8 cellular contexts compared by ENCODE assay signal in the genomic region with DNA sequence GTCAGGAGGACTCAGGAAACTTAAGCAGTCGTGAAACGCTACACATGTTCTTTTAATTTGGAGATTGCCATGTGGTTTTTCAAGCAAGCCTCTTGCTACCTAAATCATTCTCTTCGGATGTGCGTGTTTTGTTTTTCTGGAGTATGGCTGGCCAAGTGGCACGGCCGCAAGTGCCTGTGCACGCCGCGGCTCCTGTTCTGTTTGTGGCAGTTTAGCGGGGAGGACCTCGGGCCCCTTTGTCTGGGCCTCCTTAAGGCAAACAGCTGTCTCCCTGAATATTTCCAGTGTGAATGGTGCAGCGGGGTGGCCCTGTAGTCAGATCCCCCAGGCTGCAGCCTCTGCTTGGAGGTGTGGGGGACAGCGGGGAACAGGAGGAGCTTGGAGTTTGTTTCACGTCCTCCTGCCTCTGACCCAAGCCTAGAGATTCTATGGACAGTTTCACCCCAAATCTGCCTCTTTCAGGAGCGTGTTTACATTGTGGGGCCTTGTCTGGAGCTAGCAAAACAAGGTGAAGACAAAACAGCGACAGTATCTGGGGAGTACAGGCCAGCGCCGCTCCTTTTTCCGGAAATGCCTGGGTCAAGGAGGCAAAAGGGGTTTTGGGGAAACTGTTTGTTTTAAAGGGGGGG. TPM values are rescaled to one million over a fixed set of nuclear protein-coding genes. Genes with fewer than 3 reads are reported as not detected.
A peak's percentile ranks its signal among the peaks of the same experiment; 100 is the strongest.
DNase-seq lines count a peak whose midpoint lies in the region; ATAC-seq and TF ChIP-seq lines count a peak whose summit lies in the region.

No MANE protein-coding gene starts in this region.

- H3K9me3 ChIP-seq in cardiac muscle cell (ENCODE audit: low read depth) (no peaks in the 10 kb centered on the region), WERI-Rb-1 (ENCODE audit: severe bottlenecking) (no peaks in the 10 kb centered on the region), gastroesophageal sphincter (no peaks in the 10 kb centered on the region)

- H3K36me3 ChIP-seq in cardiac muscle cell (no peaks in the 10 kb centered on the region), WERI-Rb-1 (no peaks in the 10 kb centered on the region), gastroesophageal sphincter (no peaks in the 10 kb centered on the region)

- DNase-seq in cardiac muscle cell (ENCODE audit: low read depth in 1 of 2, low spot score in 1 of 2) (peak; percentile 33 to 49), Right ventricle myocardium inferior (ENCODE audit: missing footprints) (no peak), WERI-Rb-1 (no peak), sciatic nerve (ENCODE audit: low spot score) (no peak), NCI-H2227 treated with DMSO at 0.1 percent for 48 hours (lab: John Stamatoyannopoulos, UW) (no peak), GDM1 (lab: John Stamatoyannopoulos, UW) (no peak)

- no peak for TF ChIP-seq CTCF in cardiac muscle cell (IDR thresholded peaks at IDR 0.05; ENCODE audit: low read depth, low read length)
- TF ChIP-seq CTCF in WERI-Rb-1 (IDR thresholded peaks at IDR 0.05; ENCODE audit: low read depth, low read length) = no peak
- no peak for TF ChIP-seq CTCF in gastroesophageal sphincter (IDR thresholded peaks at IDR 0.05)

- no peak for ATAC-seq in Right ventricle myocardium inferior
- no peak for ATAC-seq in gastroesophageal sphincter
- peak; percentile 8 for ATAC-seq in sciatic nerve
- ATAC-seq in HG03565 (IDR thresholded peaks at IDR 0.05; ENCODE audit: unreplicated experiment) = no peak

- peak overlapping the region; percentile 69 for H3K4me3 ChIP-seq in cardiac muscle cell
- peak overlapping the region; percentile 72 for H3K4me3 ChIP-seq in WERI-Rb-1 (ENCODE audit: low read depth, low read length)
- peak overlapping the region; percentile 67 to 87 for H3K4me3 ChIP-seq in gastroesophageal sphincter

- H3K27me3 ChIP-seq in cardiac muscle cell (no peaks in the 10 kb centered on the region), WERI-Rb-1 (ENCODE audit: insufficient read depth, low read depth, severe bottlenecking) (no peaks in the 10 kb centered on the region), gastroesophageal sphincter (no peaks in the 10 kb centered on the region)

- TF ChIP-seq POLR2A in gastroesophageal sphincter (IDR thresholded peaks at IDR 0.05) = no peak

- no peak for TF ChIP-seq EP300 in gastroesophageal sphincter (IDR thresholded peaks at IDR 0.05)

- peak overlapping the region; percentile 52 for H3K27ac ChIP-seq in cardiac muscle cell
- H3K27ac ChIP-seq in WERI-Rb-1 = no peak overlapping the region
- H3K27ac ChIP-seq in gastroesophageal sphincter = peak overlapping the region; percentile 89 to 92 (median 90)

- H3K4me1 ChIP-seq in cardiac muscle cell (ENCODE audit: low read depth) = peaks cover 25% of the 10 kb centered on the region
- H3K4me1 ChIP-seq in gastroesophageal sphincter = peaks cover 0 to 59% (median 25%) of the 10 kb centered on the region in 3 donors

- WGBS in gastroesophageal sphincter (ENCODE audit: low coverage in 1 of 2), 2 donors = 3 to 4% methylated on average over 7 to 9 of the region's 19 CpGs

- intact Hi-C loops in Right ventricle myocardium inferior (cut with DNase I) = loop anchor here (1.0 to 5.0 kb wide), 2 partner anchors 39 to 68 kb away; no protein-coding TSS in a partner anchor
- intact Hi-C loops in sciatic nerve (cut with DNase I) = loop anchor here (5.0 kb wide), 1 partner anchor 59 kb away; no protein-coding TSS in a partner anchor

RNA-seq across cellular contexts. Expression of gene LRP5, which starts 1.3 kb away (rescaled TPM):
- total RNA-seq in cardiac muscle cell (40.4 and 245 TPM in 2 replicates), Right ventricle myocardium inferior (61.6 TPM), gastroesophageal sphincter (10 to 100 TPM; 32.6 to 68.9 (median 42.5) TPM), sciatic nerve (55.2 TPM)
- 29.1 and 36.3 TPM in 2 replicates for polyA plus RNA-seq in cardiac muscle cell

RNA-seq across cellular contexts. Expression of gene C11orf24, which starts 41.9 kb away (rescaled TPM):
- total RNA-seq in cardiac muscle cell (19.2 and 32.0 TPM in 2 replicates), Right ventricle myocardium inferior (29.4 TPM), gastroesophageal sphincter (10 to 100 TPM; 15.1 to 48.7 (median 26.0) TPM), sciatic nerve (53.2 TPM)
- polyA plus RNA-seq in cardiac muscle cell = 26.6 and 35.3 TPM in 2 replicates

Comparison
In these comparisons a context has a peak if more than half of its experiments do, and no peak if none do; other contexts are left out.
1. DNase-seq: peak in cardiac muscle cell (2 of 2); none in Right ventricle myocardium inferior (single experiment), WERI-Rb-1 (single experiment), sciatic nerve (single experiment), NCI-H2227 treated with DMSO at 0.1 percent for 48 hours (single experiment) and GDM1 (single experiment).
2. Peak in every context shown above with its lines, with median percentiles within 50 percentile points of each other: H3K4me3 ChIP-seq.